ENCODE assay signal across 31 cellular contexts in the genomic region with DNA sequence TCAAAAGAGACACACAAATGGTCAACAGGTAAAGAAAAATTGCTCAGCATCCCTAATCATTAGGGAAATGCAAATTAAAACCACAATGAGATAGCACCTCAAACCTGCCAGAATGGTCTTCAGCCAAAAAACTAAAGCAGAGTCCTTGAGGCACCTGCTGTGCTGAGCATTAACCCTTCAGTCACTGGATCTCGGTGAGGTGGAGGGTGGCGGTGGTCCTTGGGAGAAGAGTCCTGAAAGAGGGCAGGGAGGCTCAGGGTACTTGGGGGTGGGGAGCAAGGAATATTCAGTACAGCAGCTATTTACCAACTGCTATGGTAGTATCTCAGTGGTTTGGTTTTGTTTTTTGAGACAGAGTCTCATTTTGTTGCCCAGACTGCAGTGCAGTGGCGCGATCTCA.
"Had no signal": no experiment of that assay in that cellular context is flagged by ENCODE, and none has a peak within 500 bp of the region (broad histone marks: within the 10 kb centered on the region; RNA-seq: fewer than 3 reads in every experiment).

No MANE protein-coding gene starts in this region.

- H3K27me3 ChIP-seq: ascending aorta, cardiac muscle cell, Peyer's patch had no signal

- ATAC-seq: activated CD8-positive, alpha-beta T cell treated with anti-CD3 and anti-CD28 coated beads, Interleukin-2, amount 10 ng/mL, durations not matched to agents 7 days and 5 days; PC-3; Right ventricle myocardium inferior had no signal

- H3K4me1 ChIP-seq: ascending aorta, Peyer's patch had no signal

- H3K27ac ChIP-seq: ascending aorta, cardiac muscle cell, Peyer's patch, RWPE1, VCaP had no signal

- H3K36me3 Mint-ChIP-seq: activated naive CD4-positive, alpha-beta T cell treated with anti-CD3 and anti-CD28 coated beads, Interleukin-2, amount 50 U/mL, for 24 hours; activated naive CD8-positive, alpha-beta T cell treated with anti-CD3 and anti-CD28 coated beads, Interleukin-2, amount 10 ng/mL, durations not matched to agents 7 days and 5 days had no signal

- H3K36me3 ChIP-seq: ascending aorta, cardiac muscle cell, Peyer's patch had no signal

- H3K4me3 Mint-ChIP-seq: activated CD8-positive, alpha-beta T cell treated with anti-CD3 and anti-CD28 coated beads, Interleukin-2, amount 10 ng/mL, durations not matched to agents 7 days and 5 days; activated naive CD4-positive, alpha-beta T cell treated with anti-CD3 and anti-CD28 coated beads, Interleukin-2, amount 50 U/mL, for 24 hours; activated naive CD8-positive, alpha-beta T cell treated with anti-CD3 and anti-CD28 coated beads, Interleukin-2, amount 10 ng/mL, durations not matched to agents 7 days and 5 days; activated T-cell treated with anti-CD3 and anti-CD28 coated beads, Interleukin-2, amount 50 U/mL, for 24 hours; central memory CD8-positive, alpha-beta T cell had no signal

- DNase-seq: activated CD4-positive, alpha-beta T cell treated with anti-CD3 and anti-CD28 coated beads for 1 hour; activated CD4-positive, alpha-beta T cell treated with anti-CD3 and anti-CD28 coated beads for 48 hours; activated CD4-positive, CD25-positive, alpha-beta regulatory T cell; activated CD8-positive, alpha-beta T cell treated with anti-CD3 and anti-CD28 coated beads, Interleukin-2, amount 10 ng/mL, durations not matched to agents 7 days and 5 days; activated gamma-delta T cell; activated naive CD4-positive, alpha-beta T cell treated with Interleukin-2 at 50 U/mL for 16 hours; activated naive CD8-positive, alpha-beta T cell treated with anti-CD3 and anti-CD28 coated beads, Interleukin-2, amount 10 ng/mL, durations not matched to agents 7 days and 5 days; activated T-cell treated with anti-CD3 and anti-CD28 coated beads, Interleukin-2, amount 50 U/mL, for 24 hours; amygdala; Kasumi-1; NCI-H1092 treated with DMSO at 0.1 percent for 48 hours; NCI-H146; NCI-H2029 treated with DMSO at 0.1 percent for 48 hours; NCI-H2107; NCI-H510A; NCI-H748 treated with DMSO at 0.1 percent for 48 hours; PC-3; Peyer's patch; SIG-M5; SW 1271; T-helper 1 cell; T-helper 2 cell; T-helper 9 cell had no signal

- H3K9me3 ChIP-seq: ascending aorta, Peyer's patch had no signal

- H3K27ac Mint-ChIP-seq: activated CD8-positive, alpha-beta T cell treated with anti-CD3 and anti-CD28 coated beads, Interleukin-2, amount 10 ng/mL, durations not matched to agents 7 days and 5 days; activated naive CD4-positive, alpha-beta T cell treated with anti-CD3 and anti-CD28 coated beads, Interleukin-2, amount 50 U/mL, for 24 hours; activated naive CD8-positive, alpha-beta T cell treated with anti-CD3 and anti-CD28 coated beads, Interleukin-2, amount 10 ng/mL, durations not matched to agents 7 days and 5 days; activated T-cell treated with anti-CD3 and anti-CD28 coated beads, Interleukin-2, amount 50 U/mL, for 24 hours; activated T-helper 2 cell treated with anti-CD3 and anti-CD28 coated beads, Interferon-gamma antibody, Interleukin-2, Interleukin-4, amounts not matched to agents 10 μg/mL and 5 μg/mL and 100 μg/mL, durations not matched to agents 14 hours and 24 hours and 36 hours had no signal

- H3K4me3 ChIP-seq: ascending aorta, cardiac muscle cell, Peyer's patch had no signal

- H3K4me1 Mint-ChIP-seq: activated naive CD4-positive, alpha-beta T cell treated with anti-CD3 and anti-CD28 coated beads, Interleukin-2, amount 50 U/mL, for 24 hours; activated naive CD8-positive, alpha-beta T cell treated with anti-CD3 and anti-CD28 coated beads, Interleukin-2, amount 10 ng/mL, durations not matched to agents 7 days and 5 days; central memory CD8-positive, alpha-beta T cell had no signal

- H3K9me3 Mint-ChIP-seq: activated naive CD4-positive, alpha-beta T cell treated with anti-CD3 and anti-CD28 coated beads, Interleukin-2, amount 50 U/mL, for 24 hours; activated naive CD8-positive, alpha-beta T cell treated with anti-CD3 and anti-CD28 coated beads, Interleukin-2, amount 10 ng/mL, durations not matched to agents 7 days and 5 days; activated T-cell treated with anti-CD3 and anti-CD28 coated beads, Interleukin-2, amount 50 U/mL, for 24 hours; activated T-helper 2 cell treated with anti-CD3 and anti-CD28 coated beads, Interferon-gamma antibody, Interleukin-2, Interleukin-4, amounts not matched to agents 10 μg/mL and 5 μg/mL and 100 μg/mL, durations not matched to agents 14 hours and 24 hours and 36 hours; central memory CD8-positive, alpha-beta T cell had no signal
